13 cellular contexts compared by ENCODE assay signal in the genomic region with DNA sequence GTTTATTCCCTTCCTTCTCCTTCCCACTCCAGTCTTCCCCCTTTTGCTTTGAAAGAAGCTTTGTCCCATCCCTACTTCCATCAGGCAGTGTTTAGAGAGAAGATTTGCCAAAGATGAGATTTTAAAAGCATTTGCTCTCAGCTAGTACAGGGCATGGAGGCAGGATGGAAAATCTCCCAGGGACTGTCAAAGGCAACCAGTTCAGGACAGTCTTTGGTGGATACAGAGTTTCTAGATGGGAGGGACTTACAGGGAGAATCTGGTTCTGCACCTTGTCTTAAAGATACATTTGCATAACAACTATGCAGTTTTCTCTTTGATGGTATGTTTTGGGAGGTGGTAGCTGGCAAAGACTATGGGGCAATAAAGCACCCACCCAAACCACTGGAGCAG. TPM values are rescaled to one million over a fixed set of nuclear protein-coding genes. Genes with fewer than 3 reads are reported as not detected.
DNase-seq lines count a peak whose midpoint lies in the region; ATAC-seq, FAIRE-seq and TF ChIP-seq lines count a peak whose summit lies in the region.
"Had no signal": no experiment of that assay in that cellular context is flagged by ENCODE, and none has a peak within 500 bp of the region (broad histone marks: within the 10 kb centered on the region; RNA-seq: fewer than 3 reads in every experiment).

No MANE protein-coding gene starts in this region.

- H3K27me3 ChIP-seq in muscle layer of duodenum (ENCODE audit: low read depth, low read length) (no peaks in the 10 kb centered on the region), thymus (ENCODE audit: control insufficient read depth, insufficient read depth) (no peaks in the 10 kb centered on the region)
- no peaks in the 10 kb centered on the region for H3K27me3 ChIP-seq in CD8-positive, alpha-beta memory T cell (ENCODE audit: insufficient read depth, low read length, poor library complexity, severe bottlenecking)
- H3K27me3 ChIP-seq in CD4-positive, alpha-beta T cell (ENCODE audit: control insufficient read depth, insufficient read depth, low read length) = no peaks in the 10 kb centered on the region

- CTCF ChIA-PET in RWPE1 (lab: Yijun Ruan, JAX) = interaction anchor here (1.6 to 2.6 kb wide), 2 partner anchors 26 to 104 kb away, joined by 3 to 17 read pairs; partner anchors contain the start of gene CHD9
- CTCF ChIA-PET in CD8-positive, alpha-beta memory T cell (lab: Charles Lee) = no interaction called here
- CTCF ChIA-PET in activated CD8-positive, alpha-beta memory T cell treated with anti-CD3 and anti-CD28 coated beads, Interleukin-2, amount 10 ng/mL, durations not matched to agents 7 days and 5 days (lab: Charles Lee) = no interaction called here
- CTCF ChIA-PET in CD4-positive, alpha-beta T cell (lab: Charles Lee) = no interaction called here

- H3K9me3 Mint-ChIP-seq in CD8-positive, alpha-beta memory T cell = no peaks in the 10 kb centered on the region
- H3K9me3 Mint-ChIP-seq in activated CD8-positive, alpha-beta memory T cell treated with anti-CD3 and anti-CD28 coated beads, Interleukin-2, amount 10 ng/mL, durations not matched to agents 7 days and 5 days (ENCODE audit: low read depth) = no peaks in the 10 kb centered on the region
- H3K9me3 Mint-ChIP-seq in CD4-positive, alpha-beta T cell = no peaks in the 10 kb centered on the region
- H3K9me3 Mint-ChIP-seq: activated CD4-positive, alpha-beta T cell treated with anti-CD3 and anti-CD28 coated beads, Interleukin-2, amount 10 ng/mL, durations not matched to agents 24 days and 14 days had no signal

- no peaks in the 10 kb centered on the region for H3K9me3 ChIP-seq in muscle layer of duodenum (ENCODE audit: control insufficient read depth in 1 of 2, low read length in 2 of 2)
- H3K9me3 ChIP-seq in thymus (ENCODE audit: control insufficient read depth) = no peaks in the 10 kb centered on the region
- H3K9me3 ChIP-seq in CD8-positive, alpha-beta memory T cell (ENCODE audit: low read length) = no peaks in the 10 kb centered on the region
- H3K9me3 ChIP-seq in CD4-positive, alpha-beta T cell (ENCODE audit: control insufficient read depth, low read length) = no peaks in the 10 kb centered on the region

- peak overlapping the region in 1 of 7 donors; percentile 16 for H3K4me3 Mint-ChIP-seq in CD8-positive, alpha-beta memory T cell
- H3K4me3 Mint-ChIP-seq in activated CD8-positive, alpha-beta memory T cell treated with anti-CD3 and anti-CD28 coated beads, Interleukin-2, amount 10 ng/mL, durations not matched to agents 7 days and 5 days = no peak overlapping the region
- no peak overlapping the region for H3K4me3 Mint-ChIP-seq in CD4-positive, alpha-beta T cell
- H3K4me3 Mint-ChIP-seq: activated CD4-positive, alpha-beta T cell treated with anti-CD3 and anti-CD28 coated beads, Interleukin-2, amount 10 ng/mL, durations not matched to agents 24 days and 14 days had no signal

- H3K36me3 ChIP-seq in muscle layer of duodenum (ENCODE audit: control insufficient read depth in 1 of 2, insufficient read depth in 2 of 2, low read length in 2 of 2) (no peaks in the 10 kb centered on the region), thymus (ENCODE audit: control insufficient read depth, insufficient read depth) (no peaks in the 10 kb centered on the region)
- no peaks in the 10 kb centered on the region for H3K36me3 ChIP-seq in CD8-positive, alpha-beta memory T cell (ENCODE audit: insufficient read depth, low read length)

- FAIRE-seq in frontal cortex (lab: Jason Lieb, UNC) = no peak

- H3K27ac Mint-ChIP-seq in CD8-positive, alpha-beta memory T cell = peak overlapping the region in 2 of 8 donors; percentile 8 to 32
- no peak overlapping the region for H3K27ac Mint-ChIP-seq in activated CD8-positive, alpha-beta memory T cell treated with anti-CD3 and anti-CD28 coated beads, Interleukin-2, amount 10 ng/mL, durations not matched to agents 7 days and 5 days
- no peak overlapping the region for H3K27ac Mint-ChIP-seq in CD4-positive, alpha-beta T cell
- H3K27ac Mint-ChIP-seq: activated CD4-positive, alpha-beta T cell treated with anti-CD3 and anti-CD28 coated beads, Interleukin-2, amount 10 ng/mL, durations not matched to agents 24 days and 14 days had no signal

- DNase-seq in RWPE1 (ENCODE audit: low spot score) (no peak), epithelial cell of prostate (ENCODE audit: low read depth, low spot score) (no peak), frontal cortex (ENCODE audit: low spot score in 2 of 2) (no peak)
- no peak for DNase-seq in CD8-positive, alpha-beta memory T cell
- no peak for DNase-seq in activated CD8-positive, alpha-beta memory T cell treated with anti-CD3 and anti-CD28 coated beads, Interleukin-2, amount 10 ng/mL, durations not matched to agents 7 days and 5 days
- no peak for DNase-seq in CD4-positive, alpha-beta T cell
- DNase-seq: activated CD4-positive, alpha-beta T cell treated with anti-CD3 and anti-CD28 coated beads, Interleukin-2, amount 10 ng/mL, durations not matched to agents 24 days and 14 days; activated effector memory CD4-positive, alpha-beta T cell treated with anti-CD3 and anti-CD28 coated beads, Interleukin-2, amount 50 U/mL, for 16 hours; cortex of kidney; NCI-H510A treated with DMSO at 0.1 percent for 48 hours; stimulated activated naive CD8-positive, alpha-beta T cell treated with anti-CD3 and anti-CD28 coated beads, Interleukin-15, Interleukin-2, amounts not matched to agents 100 U/mL and 50 U/mL, for 24 hours had no signal

- H3K36me3 Mint-ChIP-seq in CD8-positive, alpha-beta memory T cell = peaks cover 6 to 13% (median 11%) of the 10 kb centered on the region in 3 donors
- H3K36me3 Mint-ChIP-seq in activated CD8-positive, alpha-beta memory T cell treated with anti-CD3 and anti-CD28 coated beads, Interleukin-2, amount 10 ng/mL, durations not matched to agents 7 days and 5 days = peaks cover 7% of the 10 kb centered on the region
- no peaks in the 10 kb centered on the region for H3K36me3 Mint-ChIP-seq in CD4-positive, alpha-beta T cell (ENCODE audit: low read depth)

- H3K4me1 Mint-ChIP-seq in CD8-positive, alpha-beta memory T cell = peaks cover 19 to 29% (median 22%) of the 10 kb centered on the region in 3 donors
- peaks cover 10% of the 10 kb centered on the region for H3K4me1 Mint-ChIP-seq in activated CD8-positive, alpha-beta memory T cell treated with anti-CD3 and anti-CD28 coated beads, Interleukin-2, amount 10 ng/mL, durations not matched to agents 7 days and 5 days
- no peaks in the 10 kb centered on the region for H3K4me1 Mint-ChIP-seq in CD4-positive, alpha-beta T cell (ENCODE audit: low read depth)

- intact Hi-C loops in CD4-positive, alpha-beta T cell (cut with DNase I, micrococcal nuclease) = no loop called here

- peaks cover 11 to 33% of the 10 kb centered on the region in 2 donors for H3K4me1 ChIP-seq in muscle layer of duodenum (ENCODE audit: control insufficient read depth in 1 of 2, insufficient read depth in 2 of 2, low read length in 2 of 2)
- no peaks in the 10 kb centered on the region for H3K4me1 ChIP-seq in thymus (ENCODE audit: control insufficient read depth, insufficient read depth, low read length)
- H3K4me1 ChIP-seq in CD8-positive, alpha-beta memory T cell (ENCODE audit: insufficient read depth, low read length) = no peaks in the 10 kb centered on the region

- POLR2A ChIA-PET in RWPE1 (lab: Yijun Ruan, JAX; ENCODE audit: low non-redundant PET) = interaction anchor here (0.5 to 1.0 kb wide), 4 partner anchors 12 to 147 kb away, joined by 3 to 4 read pairs (median 4); no protein-coding TSS in a partner anchor
- POLR2A ChIA-PET in CD8-positive, alpha-beta memory T cell (lab: Charles Lee) = no interaction called here
- POLR2A ChIA-PET in CD4-positive, alpha-beta T cell (lab: Charles Lee) = no interaction called here

- H3K4me3 ChIP-seq in muscle layer of duodenum (ENCODE audit: low read depth in 1 of 2, low read length in 2 of 2) (no peak overlapping the region), thymus (ENCODE audit: low read length) (no peak overlapping the region)
- no peak overlapping the region for H3K4me3 ChIP-seq in CD8-positive, alpha-beta memory T cell (ENCODE audit: low read length)

- ATAC-seq in activated CD8-positive, alpha-beta memory T cell treated with anti-CD3 and anti-CD28 coated beads, Interleukin-2, amount 10 ng/mL, durations not matched to agents 7 days and 5 days = no peak
- ATAC-seq in CD4-positive, alpha-beta T cell (ENCODE audit: poor library complexity) = no peak
- ATAC-seq: stimulated activated naive CD8-positive, alpha-beta T cell treated with anti-CD3 and anti-CD28 coated beads, Interleukin-15, Interleukin-2, amounts not matched to agents 100 U/mL and 50 U/mL, for 24 hours had no signal

- H3K27ac ChIP-seq in RWPE1 (peak overlapping the region; percentile 91), epithelial cell of prostate (peak overlapping the region; percentile 94), muscle layer of duodenum (ENCODE audit: low read length) (peak overlapping the region; percentile 61), thymus (ENCODE audit: low read depth) (peak overlapping the region; percentile 44)
- no peak overlapping the region for H3K27ac ChIP-seq in CD8-positive, alpha-beta memory T cell (ENCODE audit: low read depth, low read length)
- H3K27ac ChIP-seq in CD4-positive, alpha-beta T cell (ENCODE audit: low read depth, low read length) = no peak overlapping the region

- no peak for TF ChIP-seq CTCF in RWPE1 (conservative IDR thresholded peaks at IDR 0.05; ENCODE audit: low read depth)
- no peak for TF ChIP-seq CTCF in CD4-positive, alpha-beta T cell (IDR thresholded peaks at IDR 0.05)

- no peaks in the 10 kb centered on the region for H3K27me3 Mint-ChIP-seq in CD8-positive, alpha-beta memory T cell
- H3K27me3 Mint-ChIP-seq in activated CD8-positive, alpha-beta memory T cell treated with anti-CD3 and anti-CD28 coated beads, Interleukin-2, amount 10 ng/mL, durations not matched to agents 7 days and 5 days = no peaks in the 10 kb centered on the region
- H3K27me3 Mint-ChIP-seq in CD4-positive, alpha-beta T cell = no peaks in the 10 kb centered on the region
- H3K27me3 Mint-ChIP-seq: activated CD4-positive, alpha-beta T cell treated with anti-CD3 and anti-CD28 coated beads, Interleukin-2, amount 10 ng/mL, durations not matched to agents 24 days and 14 days had no signal

RNA-seq across cellular contexts. Expression of gene CHD9, which starts 26.2 kb away (rescaled TPM):
- polyA plus RNA-seq in thymus = 15.3 TPM
- 167 TPM for total RNA-seq in frontal cortex
- 10 to 100 TPM; 17.4 to 21.8 TPM for total RNA-seq in CD8-positive, alpha-beta memory T cell
- 57.4 TPM for polyA plus RNA-seq in CD8-positive, alpha-beta memory T cell
- 10 to 100 TPM; 23.7 to 32.7 TPM for total RNA-seq in activated CD8-positive, alpha-beta memory T cell treated with anti-CD3 and anti-CD28 coated beads, Interleukin-2, amount 10 ng/mL, durations not matched to agents 7 days and 5 days
- total RNA-seq in CD4-positive, alpha-beta T cell = 10 to 100 TPM; 28.2 to 28.8 TPM

RNA-seq across cellular contexts. Expression of gene CHD9NB, which starts 28.3 kb away (rescaled TPM):
- polyA plus RNA-seq in thymus = 0.84 TPM
- total RNA-seq in frontal cortex = 0.41 TPM
- total RNA-seq in CD8-positive, alpha-beta memory T cell = 1 to 10 TPM in 1 of 2 experiments, under 1 TPM in 1; 0.79 to 1.0 TPM
- not detected for polyA plus RNA-seq in CD8-positive, alpha-beta memory T cell
- total RNA-seq in activated CD8-positive, alpha-beta memory T cell treated with anti-CD3 and anti-CD28 coated beads, Interleukin-2, amount 10 ng/mL, durations not matched to agents 7 days and 5 days = under 1 TPM; 0.52 to 0.79 TPM
- not detected for total RNA-seq in CD4-positive, alpha-beta T cell

Comparison
In these comparisons a context has a peak if more than half of its experiments do, and no peak if none do; other contexts are left out.
1. H3K27ac ChIP-seq: peak in RWPE1 (single experiment), epithelial cell of prostate (single experiment), muscle layer of duodenum (single experiment) and thymus (single experiment); none in CD8-positive, alpha-beta memory T cell (single experiment) and CD4-positive, alpha-beta T cell (single experiment).